Comparison of ENCODE assay signal across 9 cellular contexts in genomic region chr11:44728491-44728910, GRCh38. TPM values are rescaled to one million over a fixed set of nuclear protein-coding genes. Genes with fewer than 3 reads are reported as not detected.
A peak's percentile ranks its signal among the peaks of the same experiment; 100 is the strongest.
DNase-seq lines count a peak whose midpoint lies in the region; ATAC-seq and TF ChIP-seq lines count a peak whose summit lies in the region.
"Had no signal": no experiment of that assay in that cellular context is flagged by ENCODE, and none has a peak within 500 bp of the region (broad histone marks: within the 10 kb centered on the region; RNA-seq: fewer than 3 reads in every experiment).

No MANE protein-coding gene starts in this region.

- H3K4me2 ChIP-seq in Karpas-422 (ENCODE audit: low read depth, low read length, poor library complexity, severe bottlenecking) (no peak overlapping the region), PC-9 (no peak overlapping the region)

- H4K20me1 ChIP-seq in Karpas-422 (ENCODE audit: insufficient read depth, low read depth, low read length) (0 out of 2 replicates have a peak, but pooled peaks cover 3% of the 10 kb centered on the region), PC-9 (ENCODE audit: insufficient read depth) (no peaks in the 10 kb centered on the region)

- H3K27ac Mint-ChIP-seq in CD4-positive, CD25-positive, alpha-beta regulatory T cell: peak overlapping the region; percentile 45 to 72 (median 56)
- peak overlapping the region; percentile 60 for H3K27ac Mint-ChIP-seq in osteocyte (ENCODE audit: unreplicated experiment)

- ATAC-seq in CD4-positive, CD25-positive, alpha-beta regulatory T cell (ENCODE audit: low read depth in 2 of 2): no peak

- H3K27ac ChIP-seq in CD4-positive, CD25-positive, alpha-beta regulatory T cell (ENCODE audit: insufficient read depth, low read length, poor library complexity, severe bottlenecking): no peak overlapping the region
- H3K27ac ChIP-seq in Karpas-422 (ENCODE audit: low read length) (no peak overlapping the region), PC-9 (no peak overlapping the region)

- no TSS peak for BruUV-seq in PC-9 (replicated peaks; lab: Mats Ljungman, UMichigan)

- no peak overlapping the region for H2AFZ ChIP-seq in Karpas-422 (ENCODE audit: low read length)
- no peak overlapping the region for H2AFZ ChIP-seq in PC-9

- no peaks in the 10 kb centered on the region for H3F3A ChIP-seq in PC-9 (ENCODE audit: insufficient read depth, low read depth)

- H3K9me3 Mint-ChIP-seq in CD4-positive, CD25-positive, alpha-beta regulatory T cell: peaks cover 0 to 2% (median 0%) of the 10 kb centered on the region in 7 donors
- H3K9me3 Mint-ChIP-seq in osteocyte (ENCODE audit: unreplicated experiment): no peaks in the 10 kb centered on the region

- H3K79me2 ChIP-seq in Karpas-422 (ENCODE audit: low read length): no peaks in the 10 kb centered on the region
- no peaks in the 10 kb centered on the region for H3K79me2 ChIP-seq in PC-9 (ENCODE audit: low read depth)

- H3K27me3 ChIP-seq in CD4-positive, CD25-positive, alpha-beta regulatory T cell (ENCODE audit: control insufficient read depth, insufficient read depth, low read length): no peaks in the 10 kb centered on the region
- H3K27me3 ChIP-seq in Karpas-422 (ENCODE audit: low read length): no peaks in the 10 kb centered on the region
- H3K27me3 ChIP-seq in PC-9 (ENCODE audit: insufficient read depth, low read depth): peaks cover 17% of the 10 kb centered on the region; the same call in 1 of the 2 replicates

- POLR2A ChIA-PET in PC-9 (lab: Charles Lee; ENCODE audit: unreplicated experiment): no interaction called here

- peaks cover 22% of the 10 kb centered on the region for H3K27me3 Mint-ChIP-seq in CD4-positive, CD25-positive, alpha-beta regulatory T cell
- no peaks in the 10 kb centered on the region for H3K27me3 Mint-ChIP-seq in osteocyte (ENCODE audit: unreplicated experiment)

- CTCF ChIA-PET in PC-9 (lab: Charles Lee): no interaction called here

- intact Hi-C loops in PC-9 (cut with micrococcal nuclease; ENCODE audit: unreplicated experiment): loop anchor here (5.0 to 10.0 kb wide), 3 partner anchors 106 to 184 kb away; no protein-coding TSS in a partner anchor

- H3K4me1 ChIP-seq in CD4-positive, CD25-positive, alpha-beta regulatory T cell (ENCODE audit: control insufficient read depth, insufficient read depth, low read length, poor library complexity, severe bottlenecking): peaks cover 32% of the 10 kb centered on the region
- H3K4me1 ChIP-seq in Karpas-422 (ENCODE audit: low read length): peaks cover 17% of the 10 kb centered on the region
- no peaks in the 10 kb centered on the region for H3K4me1 ChIP-seq in PC-9 (replicated peaks; ENCODE audit: insufficient read depth)

- peak overlapping the region; percentile 85 to 95 (median 88) for H3K4me3 Mint-ChIP-seq in CD4-positive, CD25-positive, alpha-beta regulatory T cell
- peak overlapping the region; percentile 77 for H3K4me3 Mint-ChIP-seq in osteocyte (ENCODE audit: unreplicated experiment)

- TF ChIP-seq CTCF in epithelial cell of proximal tubule (conservative IDR thresholded peaks at IDR 0.05; ENCODE audit: low read depth, low read length) (no peak), osteocyte (IDR thresholded peaks at IDR 0.05) (no peak), PC-9 (conservative IDR thresholded peaks at IDR 0.05) (no peak)

- H3K36me3 Mint-ChIP-seq in CD4-positive, CD25-positive, alpha-beta regulatory T cell: peaks cover 10% of the 10 kb centered on the region
- no peaks in the 10 kb centered on the region for H3K36me3 Mint-ChIP-seq in osteocyte (ENCODE audit: unreplicated experiment)

- peak overlapping the region; percentile 77 for H3K4me3 ChIP-seq in CD4-positive, CD25-positive, alpha-beta regulatory T cell (ENCODE audit: low read depth, low read length)
- H3K4me3 ChIP-seq in Karpas-422 (ENCODE audit: low read length): no peak overlapping the region
- peak overlapping the region; percentile 81 for H3K4me3 ChIP-seq in epithelial cell of proximal tubule (ENCODE audit: low read depth, low read length)
- H3K4me3 ChIP-seq in PC-9: no peak overlapping the region

- no peaks in the 10 kb centered on the region for H3K36me3 ChIP-seq in CD4-positive, CD25-positive, alpha-beta regulatory T cell (ENCODE audit: control insufficient read depth, insufficient read depth, low read length)
- H3K36me3 ChIP-seq in Karpas-422 (ENCODE audit: insufficient read depth, low read length) (no peaks in the 10 kb centered on the region), PC-9 (ENCODE audit: low read depth) (no peaks in the 10 kb centered on the region)

- H3K9me3 ChIP-seq in CD4-positive, CD25-positive, alpha-beta regulatory T cell (ENCODE audit: control insufficient read depth in 2 of 2, low read length in 2 of 2): no peaks in the 10 kb centered on the region
- no peaks in the 10 kb centered on the region for H3K9me3 ChIP-seq in Karpas-422 (ENCODE audit: low read length)
- no peaks in the 10 kb centered on the region for H3K9me3 ChIP-seq in PC-9 (ENCODE audit: insufficient read depth, low read depth)

- no peak for DNase-seq in CD4-positive, CD25-positive, alpha-beta regulatory T cell
- DNase-seq in Karpas-422 (no peak), epithelial cell of proximal tubule (ENCODE audit: low read depth) (no peak), osteocyte (ENCODE audit: extremely low spot score, unreplicated experiment) (no peak), NOMO-1 (lab: John Stamatoyannopoulos, UW; ENCODE audit: unreplicated experiment in 2 of 2) (no peak), kidney glomerular epithelial cell (lab: John Stamatoyannopoulos, UW) (no peak), PC-9 (no peak)
- DNase-seq in stimulated activated CD4-positive, alpha-beta T cell treated with anti-CD3 and anti-CD28 coated beads, Interleukin-4, amount 100 ng/mL, for 1 hour: no peak
- DNase-seq: GF-D8 had no signal

- H3K4me1 Mint-ChIP-seq in CD4-positive, CD25-positive, alpha-beta regulatory T cell: peaks cover 11 to 64% (median 30%) of the 10 kb centered on the region in 4 donors
- peaks cover 46% of the 10 kb centered on the region for H3K4me1 Mint-ChIP-seq in osteocyte (ENCODE audit: unreplicated experiment)

- H3K9ac ChIP-seq in Karpas-422 (ENCODE audit: low read length): 0 out of 2 replicates have a peak overlapping the region, but pooled peaks have one; percentile 45

- no peaks in the 10 kb centered on the region for H3K9me2 ChIP-seq in Karpas-422 (replicated peaks; ENCODE audit: insufficient read depth, low read length)
- no peaks in the 10 kb centered on the region for H3K9me2 ChIP-seq in PC-9 (ENCODE audit: insufficient read depth)

RNA-seq across cellular contexts. Expression of gene TSPAN18, which starts 1.7 kb away (rescaled TPM):
- 36.9 TPM for total RNA-seq in CD4-positive, CD25-positive, alpha-beta regulatory T cell
- 1 to 10 TPM; 3.2 to 5.9 (median 4.2) TPM for polyA plus RNA-seq in CD4-positive, CD25-positive, alpha-beta regulatory T cell
- total RNA-seq in Karpas-422 (2014; rRNA removed; shearing (Covaris generic); ENCODE audit: low replicate concordance): 0.90 and 1.8 TPM in 2 replicates
- total RNA-seq in epithelial cell of proximal tubule (1.6 TPM in 1 of 2 replicates, not detected in the other), osteocyte (13.4 and 14.2 TPM in 2 replicates), PC-9 (2021) (not detected in 2 replicates)

Comparison
In these comparisons a context has a peak if more than half of its experiments do, and no peak if none do; other contexts are left out.
1. H3K4me3 ChIP-seq: peak in CD4-positive, CD25-positive, alpha-beta regulatory T cell (single experiment) and epithelial cell of proximal tubule (single experiment); none in Karpas-422 (single experiment) and PC-9 (single experiment).